Comparison of ENCODE assay signal across 11 cellular contexts in genomic region chr12:6773662-6774351, GRCh38. TPM values are rescaled to one million over a fixed set of nuclear protein-coding genes. Genes with fewer than 3 reads are reported as not detected.
DNase-seq lines count a peak whose midpoint lies in the region; FAIRE-seq and TF ChIP-seq lines count a peak whose summit lies in the region.
"Had no signal": no experiment of that assay in that cellular context is flagged by ENCODE, and none has a peak within 500 bp of the region (broad histone marks: within the 10 kb centered on the region; RNA-seq: fewer than 3 reads in every experiment).

No MANE protein-coding gene starts in this region.

- peak overlapping the region; percentile 93 for H3K27ac Mint-ChIP-seq in activated CD4-positive, alpha-beta memory T cell treated with anti-CD3 and anti-CD28 coated beads, Interleukin-2, amount 10 ng/mL, durations not matched to agents 7 days and 5 days

- H3K4me3 ChIP-seq in esophagus muscularis mucosa, result peak overlapping the region; percentile 43 to 52 (median 45)
- peak overlapping the region in 2 of 4 donors; percentile 25 to 27 for H3K4me3 ChIP-seq in tibial nerve

- no peaks in the 10 kb centered on the region for H3K9me3 Mint-ChIP-seq in activated CD4-positive, alpha-beta memory T cell treated with anti-CD3 and anti-CD28 coated beads, Interleukin-2, amount 10 ng/mL, durations not matched to agents 7 days and 5 days

- peaks cover 72% of the 10 kb centered on the region for H3K4me1 Mint-ChIP-seq in activated CD4-positive, alpha-beta memory T cell treated with anti-CD3 and anti-CD28 coated beads, Interleukin-2, amount 10 ng/mL, durations not matched to agents 7 days and 5 days

- H3K27ac ChIP-seq in esophagus muscularis mucosa (replicated peaks in 1 of 4) (peak overlapping the region in 3 of 4 donors; percentile 51 to 97 (median 96)), tibial nerve (peak overlapping the region in 1 of 4 donors; percentile 59)

- POLR2A ChIA-PET in activated CD4-positive, alpha-beta memory T cell treated with anti-CD3 and anti-CD28 coated beads, Interleukin-2, amount 10 ng/mL, durations not matched to agents 7 days and 5 days (lab: Charles Lee), result interaction anchor here (0.8 to 14.0 kb wide), 9 partner anchors 8 to 281 kb away, joined by 3 to 153 read pairs (median 9); partner anchors contain the start of genes CD4, CDCA3, COPS7A and GPR162

- TF ChIP-seq CTCF in esophagus muscularis mucosa (IDR thresholded peaks at IDR 0.05) (no peak), tibial nerve (IDR thresholded peaks at IDR 0.05) (no peak)

- CTCF ChIA-PET in activated CD4-positive, alpha-beta memory T cell treated with anti-CD3 and anti-CD28 coated beads, Interleukin-2, amount 10 ng/mL, durations not matched to agents 7 days and 5 days (lab: Charles Lee), result interaction anchor here (1.9 to 2.3 kb wide), 2 partner anchors 10 to 20 kb away, joined by 8 to 13 read pairs; partner anchors contain the start of gene MLF2

- H3K36me3 ChIP-seq in esophagus muscularis mucosa (peaks cover 12 to 30% (median 23%) of the 10 kb centered on the region in 4 donors), tibial nerve (peaks cover 0 to 41% (median 0%) of the 10 kb centered on the region in 3 donors)

- H3K27me3 ChIP-seq in esophagus muscularis mucosa (no peaks in the 10 kb centered on the region), tibial nerve (no peaks in the 10 kb centered on the region)

- WGBS in esophagus muscularis mucosa, result 48% methylated on average over 21 of the region's 57 CpGs
- WGBS in tibial nerve, 2 donors, result 35 to 43% methylated on average over 14 to 38 of the region's 57 CpGs

- DNase-seq in GM19239 (ENCODE audit: insufficient read length, low spot score) (no peak), esophagus muscularis mucosa (ENCODE audit: extremely low spot score) (no peak), midbrain (lab: John Stamatoyannopoulos, UW) (no peak), tibial nerve (ENCODE audit: low spot score in 2 of 2) (no peak), NCI-H1930 (lab: John Stamatoyannopoulos, UW) (no peak), MV-4-11 (lab: John Stamatoyannopoulos, UW) (no peak)
- DNase-seq in activated CD4-positive, alpha-beta memory T cell treated with anti-CD3 and anti-CD28 coated beads, Interleukin-2, amount 10 ng/mL, durations not matched to agents 7 days and 5 days, result peak; percentile 42
- peak; percentile 48 to 83 for DNase-seq in stimulated activated CD4-positive, alpha-beta T cell treated with anti-CD3 and anti-CD28 coated beads, Interleukin-4, amount 100 ng/mL, for 4 hours
- DNase-seq: NCI-H510A treated with DMSO at 0.1 percent for 48 hours had no signal

- TF ChIP-seq POLR2A in esophagus muscularis mucosa (IDR thresholded peaks at IDR 0.05; ENCODE audit: low read depth), result no peak
- no peak for TF ChIP-seq POLR2A in tibial nerve (IDR thresholded peaks at IDR 0.05)

- FAIRE-seq in GM19239 (lab: Jason Lieb, UNC), result peak; percentile 42
- FAIRE-seq: G401.6, TTC549 had no signal

- H3K9me3 ChIP-seq in esophagus muscularis mucosa (no peaks in the 10 kb centered on the region), tibial nerve (no peaks in the 10 kb centered on the region)

- H3K4me1 ChIP-seq in esophagus muscularis mucosa (peaks cover 28 to 75% (median 72%) of the 10 kb centered on the region in 4 donors), tibial nerve (peaks cover 0 to 63% (median 25%) of the 10 kb centered on the region in 4 donors)

- H3K36me3 Mint-ChIP-seq in activated CD4-positive, alpha-beta memory T cell treated with anti-CD3 and anti-CD28 coated beads, Interleukin-2, amount 10 ng/mL, durations not matched to agents 7 days and 5 days (ENCODE audit: low read depth), result peaks cover 32% of the 10 kb centered on the region

- H3K4me3 Mint-ChIP-seq in activated CD4-positive, alpha-beta memory T cell treated with anti-CD3 and anti-CD28 coated beads, Interleukin-2, amount 10 ng/mL, durations not matched to agents 7 days and 5 days, result peak overlapping the region; percentile 85

- intact Hi-C loops in esophagus muscularis mucosa (cut with DNase I), result no loop called here

- H3K27me3 Mint-ChIP-seq in activated CD4-positive, alpha-beta memory T cell treated with anti-CD3 and anti-CD28 coated beads, Interleukin-2, amount 10 ng/mL, durations not matched to agents 7 days and 5 days, result peaks cover 8% of the 10 kb centered on the region

- no peak for TF ChIP-seq EP300 in esophagus muscularis mucosa (IDR thresholded peaks at IDR 0.05)
- TF ChIP-seq EP300 in tibial nerve (IDR thresholded peaks at IDR 0.05), result no peak

RNA-seq across cellular contexts. Expression of gene LAG3, which starts 1.5 kb away (rescaled TPM):
- total RNA-seq in activated CD4-positive, alpha-beta memory T cell treated with anti-CD3 and anti-CD28 coated beads, Interleukin-2, amount 10 ng/mL, durations not matched to agents 7 days and 5 days, result 10 to 100 TPM; 91.9 TPM
- total RNA-seq in esophagus muscularis mucosa, result 1 to 10 TPM; 1.7 to 4.0 (median 2.9) TPM
- 1 to 10 TPM; 1.2 to 4.0 (median 2.9) TPM for total RNA-seq in tibial nerve

RNA-seq across cellular contexts. Expression of gene PTMS, which starts 7.6 kb away (rescaled TPM):
- 10 to 100 TPM; 47.0 to 49.6 TPM for total RNA-seq in activated CD4-positive, alpha-beta memory T cell treated with anti-CD3 and anti-CD28 coated beads, Interleukin-2, amount 10 ng/mL, durations not matched to agents 7 days and 5 days
- total RNA-seq in esophagus muscularis mucosa, result 100 to 1,000 TPM; 256 to 419 (median 338) TPM
- 100 to 1,000 TPM; 112 to 225 (median 174) TPM for total RNA-seq in tibial nerve

RNA-seq across cellular contexts. Expression of gene CD4, which starts 15.5 kb away (rescaled TPM):
- 100 to 1,000 TPM; 324 to 327 TPM for total RNA-seq in activated CD4-positive, alpha-beta memory T cell treated with anti-CD3 and anti-CD28 coated beads, Interleukin-2, amount 10 ng/mL, durations not matched to agents 7 days and 5 days
- 10 to 100 TPM in 2 of 4 donors, 1 to 10 TPM in 2; 6.6 to 16.2 (median 10.1) TPM for total RNA-seq in esophagus muscularis mucosa
- 10 to 100 TPM in 1 of 4 donors, 1 to 10 TPM in 3; 7.5 to 12.6 (median 8.9) TPM for total RNA-seq in tibial nerve

RNA-seq across cellular contexts. Expression of gene MLF2, which starts 20.9 kb away (rescaled TPM):
- total RNA-seq in activated CD4-positive, alpha-beta memory T cell treated with anti-CD3 and anti-CD28 coated beads, Interleukin-2, amount 10 ng/mL, durations not matched to agents 7 days and 5 days, result 100 to 1,000 TPM; 101 to 108 TPM
- 100 to 1,000 TPM; 169 to 247 (median 214) TPM for total RNA-seq in esophagus muscularis mucosa
- 100 to 1,000 TPM; 103 to 205 (median 133) TPM for total RNA-seq in tibial nerve

RNA-seq across cellular contexts. Expression of gene GPR162, which starts 47.8 kb away (rescaled TPM):
- not detected for total RNA-seq in activated CD4-positive, alpha-beta memory T cell treated with anti-CD3 and anti-CD28 coated beads, Interleukin-2, amount 10 ng/mL, durations not matched to agents 7 days and 5 days
- total RNA-seq in esophagus muscularis mucosa, result 10 to 100 TPM in 2 of 4 donors, 1 to 10 TPM in 2; 3.7 to 12.1 (median 10.0) TPM
- total RNA-seq in tibial nerve, result 1 to 10 TPM; 1.3 to 5.4 (median 2.2) TPM

Comparison
In these comparisons a context has a peak if more than half of its experiments do, and no peak if none do; other contexts are left out.
1. DNase-seq: peak in activated CD4-positive, alpha-beta memory T cell treated with anti-CD3 and anti-CD28 coated beads, Interleukin-2, amount 10 ng/mL, durations not matched to agents 7 days and 5 days (single experiment) and stimulated activated CD4-positive, alpha-beta T cell treated with anti-CD3 and anti-CD28 coated beads, Interleukin-4, amount 100 ng/mL, for 4 hours (2 of 2); none in GM19239 (single experiment), esophagus muscularis mucosa (single experiment), midbrain (single experiment), tibial nerve (0 of 2), NCI-H1930 (0 of 2) and MV-4-11 (single experiment).
2. RNA of gene LAG3, which starts 1.5 kb away (total RNA-seq): 91.9 TPM in activated CD4-positive, alpha-beta memory T cell treated with anti-CD3 and anti-CD28 coated beads, Interleukin-2, amount 10 ng/mL, durations not matched to agents 7 days and 5 days; 1.2 to 4.0 TPM in tibial nerve and 1.7 to 4.0 TPM in esophagus muscularis mucosa; every median in the first group is over 10 times any median in the second.
3. RNA of gene CD4, which starts 15.5 kb away (total RNA-seq): 324 to 327 TPM in activated CD4-positive, alpha-beta memory T cell treated with anti-CD3 and anti-CD28 coated beads, Interleukin-2, amount 10 ng/mL, durations not matched to agents 7 days and 5 days; 6.6 to 16.2 TPM in esophagus muscularis mucosa and 7.5 to 12.6 TPM in tibial nerve; every median in the first group is over 10 times any median in the second.